ENCODE assay signal across 22 cellular contexts in genomic region chr6:68031054-68031453, GRCh38.
A peak's percentile ranks its signal among the peaks of the same experiment; 100 is the strongest.
DNase-seq lines count a peak whose midpoint lies in the region; ATAC-seq, FAIRE-seq and TF ChIP-seq lines count a peak whose summit lies in the region.
"Had no signal": no experiment of that assay in that cellular context is flagged by ENCODE, and none has a peak within 500 bp of the region (broad histone marks: within the 10 kb centered on the region; RNA-seq: fewer than 3 reads in every experiment).

No MANE protein-coding gene starts in this region.

- no peaks in the 10 kb centered on the region for H3K9me3 ChIP-seq in HepG2 (ENCODE audit: low read length)
- H3K9me3 ChIP-seq in right lobe of liver, result no peaks in the 10 kb centered on the region
- no peaks in the 10 kb centered on the region for H3K9me3 ChIP-seq in Karpas-422 (ENCODE audit: low read length)
- peaks cover 10% of the 10 kb centered on the region for H3K9me3 ChIP-seq in K562 (replicated peaks; ENCODE audit: control insufficient read depth, insufficient read depth, low read depth, low read length)
- H3K9me3 ChIP-seq: BE2C, BLaER1, Caco-2 had no signal

- no peaks in the 10 kb centered on the region for H3K9me1 ChIP-seq in K562 (ENCODE audit: control insufficient read depth, insufficient read depth, low read length)

- H3K27ac ChIP-seq in HepG2 (ENCODE audit: extremely low read length, insufficient read depth, low read length), result no peak overlapping the region
- no peak overlapping the region for H3K27ac ChIP-seq in right lobe of liver
- no peak overlapping the region for H3K27ac ChIP-seq in Karpas-422 (ENCODE audit: low read length)
- no peak overlapping the region for H3K27ac ChIP-seq in K562 (ENCODE audit: extremely low read depth, low read depth, low read length)
- H3K27ac ChIP-seq: 22Rv1, BLaER1 had no signal

- H3K79me2 ChIP-seq in HepG2 (ENCODE audit: insufficient read depth, low read length) (no peaks in the 10 kb centered on the region), Karpas-422 (ENCODE audit: low read length) (no peaks in the 10 kb centered on the region), K562 (ENCODE audit: control insufficient read depth, insufficient read depth, low read length) (no peaks in the 10 kb centered on the region)

- POLR2A ChIA-PET in HepG2 (lab: Yijun Ruan, JAX), result no interaction called here
- POLR2A ChIA-PET in K562 (lab: Yijun Ruan, JAX), result no interaction called here

- no peak for TF ChIP-seq RAD21 in HepG2 (CRISPR knock-in tag; IDR thresholded peaks at IDR 0.05)
- no peak for TF ChIP-seq RAD21 in K562 (CRISPR knock-in tag; conservative IDR thresholded peaks at IDR 0.05 in 1 of 2, IDR thresholded peaks at IDR 0.05 in 1 of 2)

- BruUV-seq in HepG2 (replicated peaks; lab: Mats Ljungman, UMichigan), result no TSS peak
- BruUV-seq in K562 (replicated peaks; lab: Mats Ljungman, UMichigan), result no TSS peak

- H2AFZ ChIP-seq in HepG2 (ENCODE audit: low read length) (no peak overlapping the region), Karpas-422 (ENCODE audit: low read length) (0 out of 2 replicates have a peak overlapping the region, but pooled peaks have one; percentile 21), K562 (ENCODE audit: low read depth, low read length) (no peak overlapping the region)

- FAIRE-seq in HepG2 (lab: Jason Lieb, UNC) (no peak), K562 (lab: Jason Lieb, UNC) (no peak)
- FAIRE-seq: D721Med, G401.6, GM12891, GM19239 had no signal

- no peak for ATAC-seq in HepG2
- ATAC-seq in right lobe of liver, result no peak
- ATAC-seq in K562, result no peak

- no peaks in the 10 kb centered on the region for H3K4me1 ChIP-seq in HepG2 (ENCODE audit: insufficient read depth, low read length)
- H3K4me1 ChIP-seq in right lobe of liver, result no peaks in the 10 kb centered on the region
- H3K4me1 ChIP-seq in Karpas-422 (ENCODE audit: low read length), result peaks cover 7% of the 10 kb centered on the region; the same call in 1 of the 2 replicates
- peaks cover 0 to 11% of the 10 kb centered on the region in 2 experiments; a peak in 3 of 5 replicates for H3K4me1 ChIP-seq in K562 (replicated peaks in 1 of 2; ENCODE audit: control insufficient read depth in 2 of 2, insufficient read depth in 2 of 2, low read length in 2 of 2)
- H3K4me1 ChIP-seq: BE2C, BLaER1, Caco-2 had no signal

- no peak for DNase-seq in HepG2 (ENCODE audit: low spot score)
- DNase-seq in right lobe of liver, result no peak
- no peak for DNase-seq in Karpas-422
- DNase-seq in K562 (ENCODE audit: extremely low read depth in 1 of 4, low spot score in 3 of 4), result no peak
- DNase-seq in NCI-H2029 treated with DMSO at 0.1 percent for 48 hours (lab: John Stamatoyannopoulos, UW), result no peak
- no peak for DNase-seq in COLO829 (ENCODE audit: low spot score)
- DNase-seq: ACHN; BE2C; C1 segment of cervical spinal cord; Caco-2; Calu3; CD4-positive, alpha-beta memory T cell; CD4-positive, CD25-positive, alpha-beta regulatory T cell; CD8-positive, alpha-beta memory T cell; DMS79 treated with DMSO at 0.1 percent for 48 hours; GF-D8 had no signal

- CTCF ChIA-PET in HepG2 (lab: Yijun Ruan, JAX; ENCODE audit: low intra/inter-chr PET ratio, low total read pairs), result no interaction called here
- CTCF ChIA-PET in K562 (lab: Yijun Ruan, JAX; ENCODE audit: low intra/inter-chr PET ratio), result no interaction called here

- 0% methylated on average over 1 of the region's 1 CpG for WGBS in HepG2 (ENCODE audit: low lambda C conversion rate)
- WGBS in right lobe of liver (ENCODE audit: insufficient coverage, low coverage, low lambda C conversion rate, missing lambda C conversion rate), result 73% methylated on average over 1 of the region's 1 CpG
- WGBS in K562 (ENCODE audit: insufficient coverage, low coverage, missing lambda C conversion rate), result 70% methylated on average over 1 of the region's 1 CpG

- H3K36me3 ChIP-seq in HepG2 (replicated peaks in 1 of 2; ENCODE audit: control insufficient read depth in 1 of 2, insufficient read depth in 2 of 2, low read length in 2 of 2), result no peaks in the 10 kb centered on the region
- no peaks in the 10 kb centered on the region for H3K36me3 ChIP-seq in right lobe of liver
- no peaks in the 10 kb centered on the region for H3K36me3 ChIP-seq in Karpas-422 (ENCODE audit: insufficient read depth, low read length)
- no peaks in the 10 kb centered on the region; the same call in 2 of the 3 replicates for H3K36me3 ChIP-seq in K562 (ENCODE audit: control insufficient read depth, insufficient read depth, low read length)
- H3K36me3 ChIP-seq: BE2C, BLaER1 had no signal

- no peak overlapping the region for H3K9ac ChIP-seq in HepG2 (ENCODE audit: insufficient read depth, low read depth, low read length)
- H3K9ac ChIP-seq in Karpas-422 (ENCODE audit: low read length), result no peak overlapping the region
- no peak overlapping the region for H3K9ac ChIP-seq in K562 (ENCODE audit: insufficient read depth in 1 of 2, low read depth in 2 of 2, low read length in 2 of 2)
- H3K9ac ChIP-seq: BLaER1 had no signal

- intact Hi-C loops in HepG2 (cut with micrococcal nuclease; ENCODE audit: unreplicated experiment) (no loop called here), right lobe of liver (cut with DNase I) (no loop called here), K562 (cut with micrococcal nuclease) (no loop called here)

- H3K9me2 ChIP-seq in Karpas-422 (replicated peaks; ENCODE audit: insufficient read depth, low read length), result no peaks in the 10 kb centered on the region

- H3K4me3 ChIP-seq in HepG2 (replicated peaks in 1 of 3; ENCODE audit: insufficient read depth in 1 of 3, low read depth in 2 of 3, low read length in 3 of 3) (no peak overlapping the region), right lobe of liver (no peak overlapping the region), Karpas-422 (ENCODE audit: low read length) (no peak overlapping the region), K562 (no peak overlapping the region)
- H3K4me3 ChIP-seq: BLaER1 had no signal

- H4K20me1 ChIP-seq in HepG2 (ENCODE audit: insufficient read depth, low read length) (no peaks in the 10 kb centered on the region), Karpas-422 (ENCODE audit: insufficient read depth, low read depth, low read length) (no peaks in the 10 kb centered on the region), K562 (replicated peaks; ENCODE audit: control insufficient read depth, insufficient read depth, low read length) (no peaks in the 10 kb centered on the region)
- H4K20me1 ChIP-seq: BLaER1 had no signal

- H3K4me2 ChIP-seq in HepG2 (ENCODE audit: low read depth, low read length) (no peak overlapping the region), Karpas-422 (ENCODE audit: low read depth, low read length, poor library complexity, severe bottlenecking) (no peak overlapping the region), K562 (ENCODE audit: insufficient read depth, low read length) (no peak overlapping the region)
- H3K4me2 ChIP-seq: BLaER1 had no signal

- TF ChIP-seq CTCF in HepG2 (CRISPR knock-in tag; IDR thresholded peaks at IDR 0.05) (no peak), right lobe of liver (IDR thresholded peaks at IDR 0.05) (no peak), K562 (IDR thresholded peaks at IDR 0.05 in 2 of 3, conservative IDR thresholded peaks at IDR 0.05 in 1 of 3; ENCODE audit: insufficient read depth in 2 of 3, low read depth in 1 of 3, low read length in 3 of 3) (no peak)

- no peak for TF ChIP-seq POLR2A in HepG2 (IDR thresholded peaks at IDR 0.05; ENCODE audit: insufficient read depth in 1 of 2, low read depth in 2 of 2, low read length in 2 of 2)
- TF ChIP-seq POLR2A in right lobe of liver (IDR thresholded peaks at IDR 0.05), result no peak
- no peak for TF ChIP-seq POLR2A in K562 (conservative IDR thresholded peaks at IDR 0.05)

- no peak for TF ChIP-seq EP300 in HepG2 (IDR thresholded peaks at IDR 0.05; ENCODE audit: low read depth in 2 of 2, low read length in 2 of 2)
- TF ChIP-seq EP300 in HepG2 (CRISPR knock-in tag; IDR thresholded peaks at IDR 0.05; ENCODE audit: borderline replicate concordance), result no peak
- no peak for TF ChIP-seq EP300 in K562 (IDR thresholded peaks at IDR 0.05; ENCODE audit: low read length)

- in situ Hi-C loops in HepG2 (cut with HindIII; ENCODE audit: extremely low pct_ligation_motif_present, low pct_unique_long_range_greater_than_20kb) (no loop called here), K562 (cut with MboI) (no loop called here)

- H3K27me3 ChIP-seq in HepG2 (ENCODE audit: control insufficient read depth in 1 of 2, insufficient read depth in 2 of 2, low read length in 2 of 2) (no peaks in the 10 kb centered on the region; a peak in 1 of 5 replicates), right lobe of liver (peaks cover 0 to 5% of the 10 kb centered on the region in 2 donors), Karpas-422 (ENCODE audit: low read length) (no peaks in the 10 kb centered on the region), K562 (ENCODE audit: control insufficient read depth in 2 of 2, insufficient read depth in 2 of 2, low read length in 2 of 2) (no peaks in the 10 kb centered on the region)
- H3K27me3 ChIP-seq: BE2C, BLaER1 had no signal

TF ChIP-seq in HepG2, 621 proteins besides CTCF, POLR2A, EP300 and RAD21:
- TF ChIP-seq HES4 (CRISPR knock-in tag; IDR thresholded peaks at IDR 0.05; ENCODE audit: borderline replicate concordance), result no peak
- peak; percentile 35 to 65; a peak in 2 of 4 replicates for TF ChIP-seq MAFK (conservative IDR thresholded peaks at IDR 0.05 in 1 of 2, IDR thresholded peaks at IDR 0.05 in 1 of 2; ENCODE audit: low read length in 2 of 2)
- no peak for TF ChIP-seq HOXA7 (CRISPR knock-in tag; IDR thresholded peaks at IDR 0.05)

TF ChIP-seq in K562, 482 proteins besides CTCF, POLR2A, EP300 and RAD21:
- no peak for TF ChIP-seq E2F3 (CRISPR knock-in tag; IDR thresholded peaks at IDR 0.05)
- TF ChIP-seq MAFF (IDR thresholded peaks at IDR 0.05; ENCODE audit: low read length), result peak; percentile 32; the same call in 1 of the 2 replicates
- TF ChIP-seq C11orf30 (IDR thresholded peaks at IDR 0.05; ENCODE audit: low read depth), result peak; percentile 63
- TF ChIP-seq CTBP1 (IDR thresholded peaks at IDR 0.05; ENCODE audit: borderline replicate concordance), result no peak
- TF ChIP-seq ZNF316 (IDR thresholded peaks at IDR 0.05), result peak; percentile 81
- TF ChIP-seq MAFK (IDR thresholded peaks at IDR 0.05; ENCODE audit: low read length), result 0 out of 2 replicates have a peak, but pooled peaks have one; percentile 9
- no peak for TF ChIP-seq SMAD4 (CRISPR knock-in tag; conservative IDR thresholded peaks at IDR 0.05)
- TF ChIP-seq MAFG (tag; conservative IDR thresholded peaks at IDR 0.05), result peak; percentile 47

Comparison
In these comparisons a context has a peak if more than half of its experiments do, and no peak if none do; other contexts are left out.
1. Of the 241 proteins assayed by ChIP-seq in both HepG2 and K562: peak only in HepG2: none; only in K562: MAFF and MAFG; in both: MAFK; in neither: 238.